ENCODE assay signal across 16 cellular contexts in the genomic region with DNA sequence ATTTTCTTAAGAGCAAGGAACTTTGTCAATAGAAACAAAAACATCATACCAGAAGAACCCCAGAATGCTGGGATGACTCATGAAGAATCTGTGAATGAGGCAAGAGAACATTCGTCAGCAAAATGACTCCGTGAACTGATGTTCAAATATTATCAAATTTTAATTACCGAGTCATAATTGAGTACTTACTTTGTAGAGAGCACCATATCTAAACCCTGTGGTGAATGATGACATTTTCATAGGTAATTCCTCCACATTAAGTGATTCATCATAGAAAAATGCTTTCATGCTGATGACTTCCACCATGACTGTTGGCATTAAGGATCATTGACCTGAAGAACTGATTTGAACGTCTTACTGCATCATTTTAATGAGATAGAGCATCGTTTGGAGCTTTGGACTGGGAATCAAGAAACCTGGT. TPM values are rescaled to one million over a fixed set of nuclear protein-coding genes. Genes with fewer than 3 reads are reported as not detected.
DNase-seq lines count a peak whose midpoint lies in the region; ATAC-seq and TF ChIP-seq lines count a peak whose summit lies in the region.
"Had no signal": no experiment of that assay in that cellular context is flagged by ENCODE, and none has a peak within 500 bp of the region (broad histone marks: within the 10 kb centered on the region; RNA-seq: fewer than 3 reads in every experiment).

No MANE protein-coding gene starts in this region.

- no peak overlapping the region for H4K5ac ChIP-seq in IMR-90 (ENCODE audit: low read depth, low read length)

- CTCF ChIA-PET in IMR-90 (lab: Yijun Ruan, JAX), result no interaction called here
- CTCF ChIA-PET in naive thymus-derived CD4-positive, alpha-beta T cell (lab: Charles Lee), result no interaction called here
- CTCF ChIA-PET in WTC11 (lab: Charles Lee), result no interaction called here

- no peak for TF ChIP-seq CTCF in DND-41 (IDR thresholded peaks at IDR 0.05; ENCODE audit: borderline replicate concordance, extremely low read depth, low read length, poor library complexity, severe bottlenecking)
- no peak for TF ChIP-seq CTCF in IMR-90 (conservative IDR thresholded peaks at IDR 0.05; ENCODE audit: low read depth, low read length)
- no peak for TF ChIP-seq CTCF in brain microvascular endothelial cell (IDR thresholded peaks at IDR 0.05; ENCODE audit: low read depth, low read length, missing control alignments)
- no peak for TF ChIP-seq CTCF in WTC11 (IDR thresholded peaks at IDR 0.05)
- TF ChIP-seq CTCF in gastrocnemius medialis (IDR thresholded peaks at IDR 0.05 in 4 of 5, conservative IDR thresholded peaks at IDR 0.05 in 1 of 5), result no peak

- H2AK5ac ChIP-seq in IMR-90 (ENCODE audit: low read depth, low read length), result no peak overlapping the region

- H3K4me2 ChIP-seq in DND-41 (ENCODE audit: insufficient read depth, low read length), result no peak overlapping the region
- no peak overlapping the region for H3K4me2 ChIP-seq in IMR-90 (ENCODE audit: low read depth, low read length)

- H3K4me3 Mint-ChIP-seq in naive thymus-derived CD4-positive, alpha-beta T cell, result no peak overlapping the region
- no peak overlapping the region for H3K4me3 Mint-ChIP-seq in WTC11

- no peak for TF ChIP-seq RAD21 in IMR-90 (IDR thresholded peaks at IDR 0.05; ENCODE audit: low read length)

- POLR2A ChIA-PET in IMR-90 (lab: Charles Lee; ENCODE audit: unreplicated experiment), result no interaction called here
- POLR2A ChIA-PET in naive thymus-derived CD4-positive, alpha-beta T cell (lab: Charles Lee), result no interaction called here
- POLR2A ChIA-PET in WTC11 (lab: Charles Lee), result no interaction called here

- H2BK15ac ChIP-seq in IMR-90 (ENCODE audit: low read depth, low read length), result no peak overlapping the region

- no peaks in the 10 kb centered on the region for H3K36me3 ChIP-seq in DND-41 (ENCODE audit: insufficient read depth, low read length)
- H3K36me3 ChIP-seq in IMR-90 (ENCODE audit: control insufficient read depth, insufficient read depth, low read length), result no peaks in the 10 kb centered on the region
- H3K36me3 ChIP-seq in brain microvascular endothelial cell (replicated peaks), result no peaks in the 10 kb centered on the region
- H3K36me3 ChIP-seq in naive thymus-derived CD4-positive, alpha-beta T cell (ENCODE audit: control insufficient read depth in 2 of 3, insufficient read depth in 3 of 3, low read length in 3 of 3), result no peaks in the 10 kb centered on the region
- H3K36me3 ChIP-seq in SJCRH30, result no peaks in the 10 kb centered on the region
- no peaks in the 10 kb centered on the region for H3K36me3 ChIP-seq in gastrocnemius medialis
- H3K36me3 ChIP-seq: stomach had no signal

- H3K4me1 ChIP-seq in DND-41 (ENCODE audit: insufficient read depth, low read length), result peaks cover 28% of the 10 kb centered on the region
- H3K4me1 ChIP-seq in IMR-90 (ENCODE audit: control insufficient read depth, insufficient read depth, low read length), result peaks cover 2% of the 10 kb centered on the region; the same call in 1 of the 2 replicates
- H3K4me1 ChIP-seq in naive thymus-derived CD4-positive, alpha-beta T cell (ENCODE audit: control insufficient read depth in 2 of 2, insufficient read depth in 2 of 2, low read length in 2 of 2), result no peaks in the 10 kb centered on the region
- no peaks in the 10 kb centered on the region for H3K4me1 ChIP-seq in SJCRH30
- peaks cover 0 to 5% of the 10 kb centered on the region in 2 donors for H3K4me1 ChIP-seq in gastrocnemius medialis

- H2BK5ac ChIP-seq in IMR-90 (ENCODE audit: low read depth, low read length, poor library complexity, severe bottlenecking), result no peak overlapping the region

- H3K23ac ChIP-seq in IMR-90 (ENCODE audit: low read depth, low read length), result no peak overlapping the region

- H2BK20ac ChIP-seq in IMR-90 (ENCODE audit: low read depth, low read length), result no peak overlapping the region

- TF ChIP-seq POLR2A in IMR-90 (IDR thresholded peaks at IDR 0.05; ENCODE audit: low read depth, low read length) (no peak), gastrocnemius medialis (IDR thresholded peaks at IDR 0.05) (no peak)

- no peaks in the 10 kb centered on the region for H3K36me3 Mint-ChIP-seq in naive thymus-derived CD4-positive, alpha-beta T cell
- no peaks in the 10 kb centered on the region for H3K36me3 Mint-ChIP-seq in WTC11

- WGBS in IMR-90 (ENCODE audit: extremely low coverage in 2 of 2, insufficient read length in 1 of 2), 2 experiments, result no CpG with 5 or more reads among the region's 5 CpGs

- dilution Hi-C loops in IMR-90 (cut with HindIII; ENCODE audit: low sequenced_read_pairs, unreplicated experiment), result no loop called here

- H3K56ac ChIP-seq in IMR-90 (ENCODE audit: extremely low read depth, insufficient read depth, low read length), result no peak overlapping the region

- H3K4me1 Mint-ChIP-seq in naive thymus-derived CD4-positive, alpha-beta T cell, result peaks cover 0 to 1% (median 0%) of the 10 kb centered on the region in 7 donors
- H3K4me1 Mint-ChIP-seq in WTC11, result peaks cover 6% of the 10 kb centered on the region

- intact Hi-C loops in IMR-90 (cut with micrococcal nuclease), result no loop called here
- intact Hi-C loops in naive thymus-derived CD4-positive, alpha-beta T cell (cut with micrococcal nuclease), result no loop called here
- intact Hi-C loops in gastrocnemius medialis (cut with DNase I; ENCODE audit: low total_unique reads), result no loop called here

- H3K9ac ChIP-seq in DND-41 (ENCODE audit: low read depth, low read length) (no peak overlapping the region), IMR-90 (ENCODE audit: low read depth, low read length) (no peak overlapping the region)

- no peaks in the 10 kb centered on the region for H3K9me3 ChIP-seq in DND-41 (ENCODE audit: insufficient read depth, low read length, severe bottlenecking)
- no peaks in the 10 kb centered on the region for H3K9me3 ChIP-seq in IMR-90 (ENCODE audit: control insufficient read depth, insufficient read depth, low read length)
- H3K9me3 ChIP-seq in naive thymus-derived CD4-positive, alpha-beta T cell (ENCODE audit: control insufficient read depth in 2 of 3, low read length in 3 of 3), result no peaks in the 10 kb centered on the region
- no peaks in the 10 kb centered on the region for H3K9me3 ChIP-seq in SJCRH30 (replicated peaks)
- H3K9me3 ChIP-seq in gastrocnemius medialis, result no peaks in the 10 kb centered on the region
- H3K9me3 ChIP-seq: stomach had no signal

- no peak for DNase-seq in DND-41
- DNase-seq in IMR-90, result peak; percentile 62
- DNase-seq in brain microvascular endothelial cell, result peak; percentile 50
- DNase-seq in naive thymus-derived CD4-positive, alpha-beta T cell, result no peak
- no peak for DNase-seq in SJCRH30
- no peak for DNase-seq in WTC11 (ENCODE audit: low spot score)
- no peak for DNase-seq in gastrocnemius medialis
- DNase-seq: activated naive CD4-positive, alpha-beta T cell treated with anti-CD3 and anti-CD28 coated beads, Interleukin-2, amount 50 U/mL, for 16 hours; dermis blood vessel endothelial cell; DMS 273 treated with DMSO at 0.1 percent for 48 hours; head of caudate nucleus; NCI-H1105; NCI-H748 treated with DMSO at 0.1 percent for 48 hours; stomach had no signal

- no peak overlapping the region for H3K27ac Mint-ChIP-seq in naive thymus-derived CD4-positive, alpha-beta T cell
- H3K27ac Mint-ChIP-seq in WTC11, result no peak overlapping the region

- H2AK9ac ChIP-seq in IMR-90 (replicated peaks; ENCODE audit: low read depth, low read length, poor library complexity), result no peak overlapping the region

- H2BK120ac ChIP-seq in IMR-90 (ENCODE audit: low read depth, low read length), result no peak overlapping the region

- H3K27me3 ChIP-seq in DND-41 (ENCODE audit: insufficient read depth, low read length, poor library complexity) (no peaks in the 10 kb centered on the region), IMR-90 (ENCODE audit: control insufficient read depth, insufficient read depth, low read length) (no peaks in the 10 kb centered on the region), brain microvascular endothelial cell (replicated peaks) (no peaks in the 10 kb centered on the region), SJCRH30 (no peaks in the 10 kb centered on the region), gastrocnemius medialis (no peaks in the 10 kb centered on the region)
- no peaks in the 10 kb centered on the region for H3K27me3 ChIP-seq in naive thymus-derived CD4-positive, alpha-beta T cell (ENCODE audit: control insufficient read depth in 2 of 2, insufficient read depth in 2 of 2, low read length in 2 of 2)
- H3K27me3 ChIP-seq: stomach had no signal

- H3K9me3 Mint-ChIP-seq in naive thymus-derived CD4-positive, alpha-beta T cell, result no peaks in the 10 kb centered on the region
- no peaks in the 10 kb centered on the region for H3K9me3 Mint-ChIP-seq in WTC11

- peak overlapping the region; percentile 1; the same call in 1 of the 2 replicates for H3K27ac ChIP-seq in DND-41 (ENCODE audit: low read length)
- H3K27ac ChIP-seq in IMR-90 (ENCODE audit: insufficient read depth, low read length), result no peak overlapping the region
- no peak overlapping the region for H3K27ac ChIP-seq in brain microvascular endothelial cell
- no peak overlapping the region for H3K27ac ChIP-seq in naive thymus-derived CD4-positive, alpha-beta T cell (ENCODE audit: low read depth, low read length)
- no peak overlapping the region for H3K27ac ChIP-seq in SJCRH30
- H3K27ac ChIP-seq in gastrocnemius medialis, result no peak overlapping the region
- H3K27ac ChIP-seq: HL-60, stomach had no signal

- in situ Hi-C loops in IMR-90 (cut with MboI; ENCODE audit: low sequenced_read_pairs) (no loop called here), brain microvascular endothelial cell (cut with HindIII; ENCODE audit: low pct_ligation_motif_present, low sequenced_read_pairs) (no loop called here), gastrocnemius medialis (cut with MboI; ENCODE audit: low sequenced_read_pairs in 4 of 4) (no loop called here)

- no peak overlapping the region for H3K4ac ChIP-seq in IMR-90 (ENCODE audit: low read depth, low read length)

- no peak overlapping the region for H3K14ac ChIP-seq in IMR-90 (replicated peaks; ENCODE audit: low read depth, low read length)

- H3K9me1 ChIP-seq in IMR-90 (ENCODE audit: insufficient read depth, low read length), result no peaks in the 10 kb centered on the region; the same call in 1 of the 2 replicates

- H4K91ac ChIP-seq in IMR-90 (ENCODE audit: insufficient read depth, low read depth, low read length), result no peak overlapping the region

- H4K20me1 ChIP-seq in DND-41 (ENCODE audit: insufficient read depth, low read length) (no peaks in the 10 kb centered on the region), IMR-90 (ENCODE audit: insufficient read depth, low read length) (no peaks in the 10 kb centered on the region)

- H3K18ac ChIP-seq in IMR-90 (ENCODE audit: low read depth, low read length), result no peak overlapping the region

- BruUV-seq in IMR-90 (replicated peaks; lab: Mats Ljungman, UMichigan), result no TSS peak

- H3K27me3 Mint-ChIP-seq in naive thymus-derived CD4-positive, alpha-beta T cell, result peaks cover 16 to 19% (median 19%) of the 10 kb centered on the region in 5 donors
- H3K27me3 Mint-ChIP-seq in WTC11 (ENCODE audit: low read depth), result peaks cover 7% of the 10 kb centered on the region

- H3K79me1 ChIP-seq in IMR-90 (ENCODE audit: low read depth in 1 of 2, low read length in 2 of 2), result peaks cover 0 to 7% of the 10 kb centered on the region in 2 experiments; a peak in 1 of 4 replicates

- H2AFZ ChIP-seq in DND-41 (ENCODE audit: low read depth, low read length) (no peak overlapping the region), IMR-90 (replicated peaks; ENCODE audit: low read length, poor library complexity) (no peak overlapping the region)

- H4K8ac ChIP-seq in IMR-90 (ENCODE audit: low read depth in 2 of 2, low read length in 2 of 2), result no peak overlapping the region

- ATAC-seq in DND-41 (ENCODE audit: insufficient read depth, low read depth), result no peak
- ATAC-seq in IMR-90 (ENCODE audit: low read depth), result peak; percentile 11; the same call in 1 of the 2 replicates
- peak; percentile 57 for ATAC-seq in naive thymus-derived CD4-positive, alpha-beta T cell
- no peak for ATAC-seq in WTC11
- ATAC-seq in gastrocnemius medialis, result no peak

- H3K4me3 ChIP-seq in DND-41 (ENCODE audit: low read depth in 1 of 2, low read length in 2 of 2) (no peak overlapping the region), IMR-90 (ENCODE audit: insufficient read depth, low read depth, low read length) (no peak overlapping the region), brain microvascular endothelial cell (ENCODE audit: low read depth, low read length) (no peak overlapping the region), SJCRH30 (no peak overlapping the region), gastrocnemius medialis (no peak overlapping the region)
- no peak overlapping the region for H3K4me3 ChIP-seq in naive thymus-derived CD4-positive, alpha-beta T cell (ENCODE audit: low read length)
- H3K4me3 ChIP-seq: lung, stomach had no signal

- H3K79me2 ChIP-seq in DND-41 (ENCODE audit: insufficient read depth, low read length), result no peaks in the 10 kb centered on the region

RNA-seq across cellular contexts. Expression of a gene that starts 56.3 kb away (rescaled TPM):
- total RNA-seq in IMR-90 (2012; rRNA removed) (21.9 and 23.8 TPM in 2 replicates), WTC11 (2021) (0.30 to 0.79 TPM (median 0.66 TPM) in 3 replicates), gastrocnemius medialis (10 to 100 TPM in 1 of 4 donors, 1 to 10 TPM in 3; 4.9 to 10.6 (median 8.5) TPM)
- polyA plus RNA-seq in IMR-90 (2012; rRNA removed), result 11.2 and 11.5 TPM in 2 replicates
- 5.5 and 9.1 TPM in 2 replicates for polyA plus RNA-seq in IMR-90 (2012; cell fraction: cytosol; rRNA removed)
- polyA plus RNA-seq in IMR-90 (2012; cell fraction: nucleus; rRNA removed; ENCODE audit: low replicate concordance), result 2.9 and 14.1 TPM in 2 replicates
- 1 to 10 TPM in 1 of 5 experiments, under 1 TPM in 3, not detected in 1; 0.37 to 2.1 (median 0.51) TPM for total RNA-seq in naive thymus-derived CD4-positive, alpha-beta T cell
- not detected for polyA plus RNA-seq in naive thymus-derived CD4-positive, alpha-beta T cell
- 0.06 and 0.08 TPM in 2 replicates for total RNA-seq in SJCRH30 (2014; rRNA removed; shearing (Covaris generic))

Comparison
In these comparisons a context has a peak if more than half of its experiments do, and no peak if none do; other contexts are left out.
1. ATAC-seq: peak in IMR-90 (single experiment) and naive thymus-derived CD4-positive, alpha-beta T cell (single experiment); none in DND-41 (single experiment), WTC11 (single experiment) and gastrocnemius medialis (0 of 2).
2. DNase-seq: peak in IMR-90 (single experiment) and brain microvascular endothelial cell (single experiment); none in DND-41 (single experiment), naive thymus-derived CD4-positive, alpha-beta T cell (0 of 9), SJCRH30 (0 of 2), WTC11 (single experiment) and gastrocnemius medialis (0 of 2).